10 cellular contexts compared by ENCODE assay signal in the genomic region with DNA sequence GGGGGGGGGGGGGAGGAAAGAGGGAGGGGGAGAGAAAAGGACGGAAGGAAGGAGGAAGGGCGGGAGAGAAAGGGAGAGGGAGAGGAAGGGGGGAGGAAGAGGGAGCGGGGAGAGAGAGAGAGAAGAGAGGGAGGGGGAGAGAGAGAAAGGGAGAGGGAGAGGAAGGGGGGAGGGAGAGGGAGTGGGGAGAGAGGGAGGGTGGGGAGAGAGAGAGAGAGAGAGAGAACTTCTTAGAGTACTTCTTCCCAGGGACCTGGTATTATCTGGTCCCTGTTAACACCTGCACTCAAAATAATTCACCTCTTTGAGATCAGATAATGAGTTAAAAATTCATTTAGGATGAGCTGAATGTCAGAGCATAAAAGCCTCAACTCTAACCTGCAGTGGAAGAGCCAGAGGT. TPM values are rescaled to one million over a fixed set of nuclear protein-coding genes. Genes with fewer than 3 reads are reported as not detected.
DNase-seq lines count a peak whose midpoint lies in the region; ATAC-seq, FAIRE-seq and TF ChIP-seq lines count a peak whose summit lies in the region.
"Had no signal": no experiment of that assay in that cellular context is flagged by ENCODE, and none has a peak within 500 bp of the region (broad histone marks: within the 10 kb centered on the region; RNA-seq: fewer than 3 reads in every experiment).

No MANE protein-coding gene starts in this region.

- no peaks in the 10 kb centered on the region for H3K9me3 Mint-ChIP-seq in natural killer cell

- H3K4me3 ChIP-seq in AG10803 (ENCODE audit: low read length) (peak overlapping the region; percentile 99), Loucy (ENCODE audit: low read length, poor library complexity, severe bottlenecking) (peak overlapping the region; percentile 97), duodenal mucosa (ENCODE audit: low read depth in 1 of 2, low read length in 2 of 2) (peak overlapping the region; percentile 100)

- H3K9me2 ChIP-seq in Loucy (replicated peaks; ENCODE audit: low read depth, low read length) = no peaks in the 10 kb centered on the region

- H2AFZ ChIP-seq in Loucy (ENCODE audit: low read length) = no peak overlapping the region

- H3K27ac Mint-ChIP-seq in natural killer cell = peak overlapping the region; percentile 86 to 91

- ATAC-seq in natural killer cell (no peak), GM21576 (IDR thresholded peaks at IDR 0.05; ENCODE audit: unreplicated experiment) (no peak)

- DNase-seq in AG10803 (ENCODE audit: low read depth) (peak; percentile 12), natural killer cell (no peak), SHP77 (lab: John Stamatoyannopoulos, UW) (no peak), RKO (ENCODE audit: low spot score) (no peak), GM19239 (ENCODE audit: insufficient read length, low spot score) (no peak)
- DNase-seq: NCI-H1436 treated with DMSO at 0.1 percent for 48 hours had no signal

- H3K4me1 ChIP-seq in Loucy (ENCODE audit: insufficient read depth, low read length, poor library complexity, severe bottlenecking) = peaks cover 8% of the 10 kb centered on the region
- peaks cover 27 to 39% of the 10 kb centered on the region in 2 donors for H3K4me1 ChIP-seq in duodenal mucosa (ENCODE audit: control insufficient read depth in 1 of 2, insufficient read depth in 2 of 2, low read length in 2 of 2)

- no peaks in the 10 kb centered on the region for H3K36me3 Mint-ChIP-seq in natural killer cell

- peaks cover 35% of the 10 kb centered on the region for H3K79me2 ChIP-seq in Loucy (ENCODE audit: insufficient read depth, low read length)

- H4K20me1 ChIP-seq in Loucy (ENCODE audit: insufficient read depth, low read length, poor library complexity, severe bottlenecking) = peaks cover 19% of the 10 kb centered on the region

- intact Hi-C loops in natural killer cell (cut with micrococcal nuclease) = loop anchor here (5.0 kb wide), 1 partner anchor 203 kb away; the partner anchor contains the start of gene BRK1

- H3K27me3 Mint-ChIP-seq in natural killer cell (ENCODE audit: low read depth in 2 of 2) = no peaks in the 10 kb centered on the region

- H3K27ac ChIP-seq in duodenal mucosa (ENCODE audit: low read depth, low read length) = no peak overlapping the region

- H3K27me3 ChIP-seq in Loucy (ENCODE audit: insufficient read depth, low read length, poor library complexity, severe bottlenecking) = no peaks in the 10 kb centered on the region
- no peaks in the 10 kb centered on the region for H3K27me3 ChIP-seq in duodenal mucosa (ENCODE audit: control insufficient read depth in 1 of 2, insufficient read depth in 2 of 2, low read length in 2 of 2)

- peak overlapping the region; percentile 90 for H3K4me2 ChIP-seq in Loucy (ENCODE audit: low read depth, low read length, poor library complexity, severe bottlenecking)

- H3K9me3 ChIP-seq in Loucy (ENCODE audit: insufficient read depth, low read depth, low read length) (no peaks in the 10 kb centered on the region), duodenal mucosa (ENCODE audit: control insufficient read depth in 1 of 2, low read length in 2 of 2) (no peaks in the 10 kb centered on the region)

- H3K36me3 ChIP-seq in Loucy (ENCODE audit: insufficient read depth, low read length) (peaks cover 25% of the 10 kb centered on the region; the same call in 1 of the 2 replicates), duodenal mucosa (ENCODE audit: control insufficient read depth in 1 of 2, insufficient read depth in 2 of 2, low read length in 2 of 2) (peaks cover 31 to 38% of the 10 kb centered on the region in 2 donors)

- TF ChIP-seq CTCF in AG10803 (conservative IDR thresholded peaks at IDR 0.05; ENCODE audit: low read length) = no peak
- TF ChIP-seq CTCF in Loucy (conservative IDR thresholded peaks at IDR 0.05; ENCODE audit: low read length) = no peak
- TF ChIP-seq CTCF in natural killer cell (IDR thresholded peaks at IDR 0.05) = no peak

- peak overlapping the region; percentile 90 for H3K4me3 Mint-ChIP-seq in natural killer cell

- FAIRE-seq in GM19239 (lab: Jason Lieb, UNC) = no peak
- FAIRE-seq: GM12891 had no signal

- H3K4me1 Mint-ChIP-seq in natural killer cell = peaks cover 25 to 28% of the 10 kb centered on the region in 2 donors

- H3K9ac ChIP-seq in Loucy (ENCODE audit: low read depth, low read length, poor library complexity, severe bottlenecking) = peak overlapping the region; percentile 99
- H3K9ac ChIP-seq in duodenal mucosa (ENCODE audit: low read depth in 1 of 2, low read length in 2 of 2) = peak overlapping the region; percentile 96 to 99

- H3F3A ChIP-seq in Loucy (ENCODE audit: low read depth) = no peaks in the 10 kb centered on the region

RNA-seq across cellular contexts. Expression of gene SEC13, which starts 1.1 kb away (rescaled TPM):
- 100 to 1,000 TPM in 1 of 3 donors, 10 to 100 TPM in 2; 88.6 to 105 (median 99.3) TPM for total RNA-seq in natural killer cell

RNA-seq across cellular contexts. Expression of gene GHRL, which starts 27.1 kb away (rescaled TPM):
- total RNA-seq in natural killer cell = 1 to 10 TPM; 1.4 to 2.6 (median 1.5) TPM
